20 cellular contexts compared by ENCODE assay signal in the genomic region with DNA sequence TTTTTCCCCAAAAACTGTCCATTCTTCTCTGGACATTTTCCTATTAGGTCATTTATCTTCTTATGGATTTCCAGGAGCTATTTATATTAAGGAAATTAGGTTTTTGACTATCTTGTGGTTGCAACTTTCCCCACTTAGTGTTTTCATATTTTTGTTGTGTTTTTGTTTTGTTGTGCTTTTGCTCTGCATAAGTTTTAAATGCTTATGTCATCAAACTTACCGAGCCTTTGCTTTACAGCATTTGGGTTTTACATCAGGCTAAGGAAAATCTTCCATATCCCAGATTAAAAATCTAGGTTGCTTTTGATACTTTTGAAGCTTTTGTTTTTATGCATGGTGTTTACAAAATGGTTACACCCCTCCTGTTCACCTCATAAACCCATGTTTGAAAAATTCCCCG. TPM values are rescaled to one million over a fixed set of nuclear protein-coding genes. Genes with fewer than 3 reads are reported as not detected.
A peak's percentile ranks its signal among the peaks of the same experiment; 100 is the strongest.
DNase-seq lines count a peak whose midpoint lies in the region; ATAC-seq, FAIRE-seq and TF ChIP-seq lines count a peak whose summit lies in the region.
"Had no signal": no experiment of that assay in that cellular context is flagged by ENCODE, and none has a peak within 500 bp of the region (broad histone marks: within the 10 kb centered on the region; RNA-seq: fewer than 3 reads in every experiment).

No MANE protein-coding gene starts in this region.

- H4K20me1 ChIP-seq in HepG2 (ENCODE audit: insufficient read depth, low read length) = no peaks in the 10 kb centered on the region
- H4K20me1 ChIP-seq in K562 (replicated peaks; ENCODE audit: control insufficient read depth, insufficient read depth, low read length) = no peaks in the 10 kb centered on the region
- H4K20me1 ChIP-seq: BLaER1 had no signal

- FAIRE-seq in HepG2 (lab: Jason Lieb, UNC) (peak; percentile 26), K562 (lab: Jason Lieb, UNC) (no peak), D721Med (lab: Jason Lieb, UNC) (no peak)
- FAIRE-seq: G401.6, GM12891, GM19239 had no signal

- TF ChIP-seq CTCF in HepG2 (CRISPR knock-in tag; IDR thresholded peaks at IDR 0.05) = no peak
- TF ChIP-seq CTCF in right lobe of liver (IDR thresholded peaks at IDR 0.05) = no peak
- TF ChIP-seq CTCF in K562 (IDR thresholded peaks at IDR 0.05 in 2 of 3, conservative IDR thresholded peaks at IDR 0.05 in 1 of 3; ENCODE audit: insufficient read depth in 2 of 3, low read depth in 1 of 3, low read length in 3 of 3) = no peak
- no peak for TF ChIP-seq CTCF in D721Med (IDR thresholded peaks at IDR 0.05; ENCODE audit: insufficient read depth, missing control alignments)

- no peak overlapping the region for H3K27ac Mint-ChIP-seq in activated CD4-positive, alpha-beta memory T cell treated with anti-CD3 and anti-CD28 coated beads for 36 hours
- H3K27ac Mint-ChIP-seq: CD14-positive monocyte; CD4-positive, alpha-beta memory T cell; CD4-positive, CD25-positive, alpha-beta regulatory T cell; CD8-positive, alpha-beta memory T cell had no signal

- H3K9me3 Mint-ChIP-seq in activated CD4-positive, alpha-beta memory T cell treated with anti-CD3 and anti-CD28 coated beads for 36 hours = no peaks in the 10 kb centered on the region
- H3K9me3 Mint-ChIP-seq: CD4-positive, alpha-beta memory T cell; CD8-positive, alpha-beta memory T cell had no signal

- POLR2A ChIA-PET in HepG2 (lab: Yijun Ruan, JAX) (no interaction called here), K562 (lab: Yijun Ruan, JAX) (interaction anchor here (0.5 to 1.9 kb wide), 2 partner anchors 17 to 84 kb away, joined by 3 to 5 read pairs; no protein-coding TSS in a partner anchor)
- POLR2A ChIA-PET in activated CD4-positive, alpha-beta memory T cell treated with anti-CD3 and anti-CD28 coated beads for 36 hours (lab: Charles Lee) = no interaction called here

- TF ChIP-seq POLR2A in HepG2 (IDR thresholded peaks at IDR 0.05; ENCODE audit: insufficient read depth in 1 of 2, low read depth in 2 of 2, low read length in 2 of 2) (no peak), right lobe of liver (IDR thresholded peaks at IDR 0.05) (no peak), K562 (conservative IDR thresholded peaks at IDR 0.05) (no peak)

- H2AFZ ChIP-seq in HepG2 (ENCODE audit: low read length) (no peak overlapping the region), K562 (ENCODE audit: low read depth, low read length) (no peak overlapping the region)

- H3K4me1 Mint-ChIP-seq in activated CD4-positive, alpha-beta memory T cell treated with anti-CD3 and anti-CD28 coated beads for 36 hours (ENCODE audit: low read depth) = no peaks in the 10 kb centered on the region
- H3K4me1 Mint-ChIP-seq: CD4-positive, alpha-beta memory T cell; CD4-positive, CD25-positive, alpha-beta regulatory T cell; CD8-positive, alpha-beta memory T cell had no signal

- H3K27ac ChIP-seq in HepG2 (ENCODE audit: extremely low read length, insufficient read depth, low read length) (no peak overlapping the region), right lobe of liver (no peak overlapping the region), K562 (ENCODE audit: extremely low read depth, low read depth, low read length) (no peak overlapping the region)
- H3K27ac ChIP-seq: 22Rv1, BLaER1 had no signal

- no peak for TF ChIP-seq RAD21 in HepG2 (CRISPR knock-in tag; IDR thresholded peaks at IDR 0.05)
- TF ChIP-seq RAD21 in K562 (CRISPR knock-in tag; conservative IDR thresholded peaks at IDR 0.05 in 1 of 2, IDR thresholded peaks at IDR 0.05 in 1 of 2) = no peak

- H3K27me3 ChIP-seq in HepG2 (ENCODE audit: control insufficient read depth in 1 of 2, insufficient read depth in 2 of 2, low read length in 2 of 2) = no peaks in the 10 kb centered on the region
- no peaks in the 10 kb centered on the region for H3K27me3 ChIP-seq in right lobe of liver
- peaks cover 8 to 17% of the 10 kb centered on the region in 2 experiments; a peak in 2 of 5 replicates for H3K27me3 ChIP-seq in K562 (ENCODE audit: control insufficient read depth in 2 of 2, insufficient read depth in 2 of 2, low read length in 2 of 2)
- H3K27me3 ChIP-seq: BE2C, BLaER1 had no signal

- H3K4me2 ChIP-seq in HepG2 (ENCODE audit: low read depth, low read length) = no peak overlapping the region
- H3K4me2 ChIP-seq in K562 (ENCODE audit: insufficient read depth, low read length) = no peak overlapping the region
- H3K4me2 ChIP-seq: BLaER1 had no signal

- DNase-seq in HepG2 (ENCODE audit: low spot score) (no peak), right lobe of liver (no peak), K562 (ENCODE audit: extremely low read depth in 1 of 4, low spot score in 3 of 4) (no peak), D721Med (ENCODE audit: insufficient read length, low spot score) (no peak)
- DNase-seq in activated CD4-positive, alpha-beta memory T cell treated with anti-CD3 and anti-CD28 coated beads for 36 hours = no peak
- DNase-seq: ACHN; BE2C; C1 segment of cervical spinal cord; CD4-positive, alpha-beta memory T cell; CD4-positive, CD25-positive, alpha-beta regulatory T cell; CD8-positive, alpha-beta memory T cell; COR-L47; GF-D8 had no signal

- no TSS peak for BruUV-seq in HepG2 (replicated peaks; lab: Mats Ljungman, UMichigan)
- BruUV-seq in K562 (replicated peaks; lab: Mats Ljungman, UMichigan) = no TSS peak

- H3K36me3 ChIP-seq in HepG2 (replicated peaks in 1 of 2; ENCODE audit: control insufficient read depth in 1 of 2, insufficient read depth in 2 of 2, low read length in 2 of 2) = no peaks in the 10 kb centered on the region
- no peaks in the 10 kb centered on the region for H3K36me3 ChIP-seq in right lobe of liver
- H3K36me3 ChIP-seq in K562 (ENCODE audit: control insufficient read depth, insufficient read depth, low read length) = no peaks in the 10 kb centered on the region
- H3K36me3 ChIP-seq: BE2C, BLaER1 had no signal

- in situ Hi-C loops in HepG2 (cut with HindIII; ENCODE audit: extremely low pct_ligation_motif_present, low pct_unique_long_range_greater_than_20kb) (no loop called here), K562 (cut with MboI) (no loop called here)

- H3K9me1 ChIP-seq in K562 (ENCODE audit: control insufficient read depth, insufficient read depth, low read length) = no peaks in the 10 kb centered on the region

- H3K4me3 Mint-ChIP-seq in activated CD4-positive, alpha-beta memory T cell treated with anti-CD3 and anti-CD28 coated beads for 36 hours = no peak overlapping the region
- H3K4me3 Mint-ChIP-seq: CD14-positive monocyte; CD4-positive, alpha-beta memory T cell; CD4-positive, CD25-positive, alpha-beta regulatory T cell; CD8-positive, alpha-beta memory T cell had no signal

- H3K36me3 Mint-ChIP-seq in activated CD4-positive, alpha-beta memory T cell treated with anti-CD3 and anti-CD28 coated beads for 36 hours = no peaks in the 10 kb centered on the region
- H3K36me3 Mint-ChIP-seq: CD14-positive monocyte; CD4-positive, alpha-beta memory T cell; CD4-positive, CD25-positive, alpha-beta regulatory T cell; CD8-positive, alpha-beta memory T cell had no signal

- CTCF ChIA-PET in HepG2 (lab: Yijun Ruan, JAX; ENCODE audit: low intra/inter-chr PET ratio, low total read pairs) = no interaction called here
- CTCF ChIA-PET in K562 (lab: Yijun Ruan, JAX; ENCODE audit: low intra/inter-chr PET ratio) = no interaction called here
- CTCF ChIA-PET in activated CD4-positive, alpha-beta memory T cell treated with anti-CD3 and anti-CD28 coated beads for 36 hours (lab: Charles Lee) = no interaction called here

- H3K9ac ChIP-seq in HepG2 (ENCODE audit: insufficient read depth, low read depth, low read length) (no peak overlapping the region), K562 (ENCODE audit: insufficient read depth in 1 of 2, low read depth in 2 of 2, low read length in 2 of 2) (no peak overlapping the region)
- H3K9ac ChIP-seq: BLaER1 had no signal

- TF ChIP-seq EP300 in HepG2 (IDR thresholded peaks at IDR 0.05; ENCODE audit: low read depth in 2 of 2, low read length in 2 of 2) = no peak
- no peak for TF ChIP-seq EP300 in HepG2 (CRISPR knock-in tag; IDR thresholded peaks at IDR 0.05; ENCODE audit: borderline replicate concordance)
- TF ChIP-seq EP300 in K562 (IDR thresholded peaks at IDR 0.05; ENCODE audit: low read length) = no peak

- peaks cover 18% of the 10 kb centered on the region for H3K27me3 Mint-ChIP-seq in activated CD4-positive, alpha-beta memory T cell treated with anti-CD3 and anti-CD28 coated beads for 36 hours

- ATAC-seq in HepG2 (no peak), right lobe of liver (no peak), K562 (no peak)

- no peaks in the 10 kb centered on the region for H3K79me2 ChIP-seq in HepG2 (ENCODE audit: insufficient read depth, low read length)
- H3K79me2 ChIP-seq in K562 (ENCODE audit: control insufficient read depth, insufficient read depth, low read length) = no peaks in the 10 kb centered on the region

- H3K4me3 ChIP-seq in HepG2 (replicated peaks in 1 of 3; ENCODE audit: insufficient read depth in 1 of 3, low read depth in 2 of 3, low read length in 3 of 3) = no peak overlapping the region
- H3K4me3 ChIP-seq in right lobe of liver = no peak overlapping the region
- H3K4me3 ChIP-seq in K562 = no peak overlapping the region
- H3K4me3 ChIP-seq: BLaER1 had no signal

- no peaks in the 10 kb centered on the region for H3K9me3 ChIP-seq in HepG2 (ENCODE audit: low read length)
- H3K9me3 ChIP-seq in right lobe of liver = no peaks in the 10 kb centered on the region
- no peaks in the 10 kb centered on the region for H3K9me3 ChIP-seq in K562 (replicated peaks; ENCODE audit: control insufficient read depth, insufficient read depth, low read depth, low read length)
- H3K9me3 ChIP-seq: BE2C, BLaER1 had no signal

- intact Hi-C loops in HepG2 (cut with micrococcal nuclease; ENCODE audit: unreplicated experiment) = no loop called here
- intact Hi-C loops in right lobe of liver (cut with DNase I) = no loop called here
- intact Hi-C loops in K562 (cut with micrococcal nuclease) = no loop called here
- intact Hi-C loops in activated CD4-positive, alpha-beta memory T cell treated with anti-CD3 and anti-CD28 coated beads for 36 hours (cut with micrococcal nuclease) = no loop called here

- H3K4me1 ChIP-seq in HepG2 (ENCODE audit: insufficient read depth, low read length) (no peaks in the 10 kb centered on the region), right lobe of liver (no peaks in the 10 kb centered on the region), K562 (replicated peaks in 1 of 2; ENCODE audit: control insufficient read depth in 2 of 2, insufficient read depth in 2 of 2, low read length in 2 of 2) (no peaks in the 10 kb centered on the region)
- H3K4me1 ChIP-seq: BE2C had no signal

- 17% methylated on average over 2 of the region's 2 CpGs for WGBS in HepG2 (ENCODE audit: low lambda C conversion rate)
- WGBS in right lobe of liver (ENCODE audit: insufficient coverage, low coverage, low lambda C conversion rate, missing lambda C conversion rate) = 44% methylated on average over 2 of the region's 2 CpGs
- 0% methylated on average over 2 of the region's 2 CpGs for WGBS in K562 (ENCODE audit: insufficient coverage, low coverage, missing lambda C conversion rate)

RNA-seq across cellular contexts. Expression of gene MAF, which starts 27.5 kb away (rescaled TPM):
- 0.10 and 0.31 TPM in 2 replicates for total RNA-seq in HepG2 (2016; rRNA removed; fragmentation: Illumina TruSeq; extraction: Trizol)
- under 0.01 and 0.10 TPM in 2 replicates for total RNA-seq in HepG2 (2016; cell fraction: cytosol; rRNA removed; fragmentation: Illumina TruSeq; extraction: Trizol; ENCODE audit: low read depth)
- total RNA-seq in HepG2 (2016; cell fraction: insoluble cytoplasmic fraction; rRNA removed; fragmentation: Illumina TruSeq; extraction: Trizol) = 0.15 and 0.30 TPM in 2 replicates
- total RNA-seq in HepG2 (2016; cell fraction: membrane; rRNA removed; fragmentation: Illumina TruSeq; extraction: Trizol) = 0.06 and 0.14 TPM in 2 replicates
- total RNA-seq in HepG2 (2016; cell fraction: nucleus; rRNA removed; fragmentation: Illumina TruSeq; extraction: Trizol) = 0.47 and 0.65 TPM in 2 replicates
- polyA plus RNA-seq in HepG2 (2011; rRNA removed) = 0.07 and 0.13 TPM in 2 replicates
- polyA plus RNA-seq in HepG2 (2011; cell fraction: cytosol; rRNA removed) = 0.01 and 0.09 TPM in 2 replicates
- 0.18 and 0.31 TPM in 2 replicates for polyA plus RNA-seq in HepG2 (2011; cell fraction: nucleus; rRNA removed)
- 0.03 and 0.04 TPM in 2 replicates for polyA plus RNA-seq in HepG2 (2012)
- polyA plus RNA-seq in HepG2 (2016; cell fraction: cytosol; fragmentation: Illumina TruSeq; extraction: Trizol; ENCODE audit: low read depth) = not detected in 2 replicates
- 0.25 and 0.30 TPM in 2 replicates for polyA plus RNA-seq in HepG2 (2016; cell fraction: insoluble cytoplasmic fraction; fragmentation: Illumina TruSeq; extraction: Trizol; ENCODE audit: low read depth)
- polyA plus RNA-seq in HepG2 (2016; cell fraction: membrane; fragmentation: Illumina TruSeq; extraction: Trizol; ENCODE audit: low read depth) = 0.08 and 0.10 TPM in 2 replicates
- polyA plus RNA-seq in HepG2 (2016; cell fraction: nucleus; fragmentation: Illumina TruSeq; extraction: Trizol; ENCODE audit: insufficient read depth, low read depth) = 0.51 and 0.52 TPM in 2 replicates
- polyA minus RNA-seq in HepG2 (2011; rRNA and poly(A)+ RNA removed; ENCODE audit: low replicate concordance) = 0.12 TPM in 1 of 2 replicates, not detected in the other
- polyA minus RNA-seq in HepG2 (2011; cell fraction: cytosol; rRNA and poly(A)+ RNA removed) = 0.20 and 0.35 TPM in 2 replicates
- 0.25 and 0.26 TPM in 2 replicates for polyA minus RNA-seq in HepG2 (2011; cell fraction: nucleus; rRNA and poly(A)+ RNA removed)
- total RNA-seq in right lobe of liver = 10 to 100 TPM; 19.0 to 43.8 (median 27.7) TPM
- total RNA-seq in K562 (2011; cell fraction: chromatin; rRNA removed; ENCODE audit: low replicate concordance) = not detected in 2 replicates
- total RNA-seq in K562 (2011; cell fraction: nucleolus; rRNA removed) = not detected in 2 replicates
- total RNA-seq in K562 (2011; cell fraction: nucleoplasm; rRNA removed) = not detected in 2 replicates
- 0.29 TPM in 1 of 2 replicates, not detected in the other for total RNA-seq in K562 (2014; rRNA removed)
- total RNA-seq in K562 (2014; rRNA removed; fragmentation: Illumina TruSeq; extraction: Trizol) = not detected in 2 replicates
- total RNA-seq in K562 (2015; rRNA removed; fragmentation: Illumina TruSeq; extraction: Trizol) = not detected in 2 replicates
- total RNA-seq in K562 (2021) = 0.16 and 0.18 TPM in 2 replicates
- polyA plus RNA-seq in K562 (2011; rRNA removed) = 0.01 TPM in 1 of 2 replicates, not detected in the other
- polyA plus RNA-seq in K562 (2011; cell fraction: cytosol; rRNA removed) = not detected in 2 replicates
- not detected in 2 replicates for polyA plus RNA-seq in K562 (2011; cell fraction: nucleus; rRNA removed)
- 0.01 TPM in 2 replicates for polyA plus RNA-seq in K562 (2012)
- polyA plus RNA-seq in K562 (2014; fragmentation: Illumina TruSeq; extraction: Trizol) = not detected in 2 replicates
- polyA plus RNA-seq in K562 (2014; fragmentation: Nextera tagmentation; extraction: Ambion mirVana) = not detected
- polyA plus RNA-seq in K562 (2014; rRNA removed) = not detected in 2 replicates
- polyA minus RNA-seq in K562 (2011; rRNA and poly(A)+ RNA removed) = not detected in 2 replicates
- polyA minus RNA-seq in K562 (2011; cell fraction: cytosol; rRNA and poly(A)+ RNA removed) = not detected in 2 replicates
- polyA minus RNA-seq in K562 (2011; cell fraction: nucleus; rRNA and poly(A)+ RNA removed) = not detected in 2 replicates
- 100 to 1,000 TPM; 345 to 360 TPM for total RNA-seq in activated CD4-positive, alpha-beta memory T cell treated with anti-CD3 and anti-CD28 coated beads for 36 hours
- total RNA-seq: A172 had no signal

Comparison
In these comparisons a context has a peak if more than half of its experiments do, and no peak if none do; other contexts are left out.
1. RNA of gene MAF, which starts 27.5 kb away (total RNA-seq): 345 to 360 TPM in activated CD4-positive, alpha-beta memory T cell treated with anti-CD3 and anti-CD28 coated beads for 36 hours and 19.0 to 43.8 TPM in right lobe of liver; under 0.01 to 0.65 TPM in HepG2 and 0.16 to 0.29 TPM in K562; every median in the first group is over 10 times any median in the second.
2. Of the 241 proteins assayed by ChIP-seq in both HepG2 and K562: peak only in HepG2: MAFK; only in K562: none; in both: MAFF; in neither: 239.